8 cellular contexts compared by ENCODE assay signal in the genomic region with DNA sequence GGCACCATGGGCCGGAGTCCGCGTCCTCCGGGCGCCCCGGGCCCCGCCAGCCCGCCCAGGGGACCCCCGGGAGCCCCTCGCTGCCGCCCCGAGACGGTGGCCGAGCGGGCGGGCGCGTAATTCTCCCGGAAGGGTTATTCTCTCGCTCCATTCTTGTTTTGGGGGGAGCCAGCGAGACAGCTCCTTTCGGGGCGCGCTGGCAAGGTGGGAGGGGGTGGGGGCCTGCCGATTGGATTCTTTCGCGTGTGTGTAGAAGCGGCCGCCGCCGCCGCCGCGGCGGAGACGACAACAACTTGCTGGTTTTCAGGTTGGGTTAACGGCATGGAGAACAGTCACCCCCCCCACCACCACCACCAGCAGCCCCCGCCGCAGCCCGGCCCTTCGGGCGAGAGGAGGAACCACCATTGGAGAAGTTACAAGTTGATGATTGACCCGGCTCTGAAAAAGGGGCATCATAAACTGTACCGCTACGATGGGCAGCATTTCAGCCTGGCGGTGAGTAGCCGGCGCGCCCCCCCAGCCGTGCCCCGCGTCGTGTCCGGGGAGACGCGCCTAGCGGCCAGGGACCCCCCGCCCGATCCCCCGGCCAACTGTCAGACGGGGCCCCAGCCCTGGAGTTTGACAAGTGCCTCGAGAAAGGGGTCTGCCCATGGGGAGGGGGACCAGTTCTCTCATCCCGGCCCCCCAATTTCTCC. TPM values are rescaled to one million over a fixed set of nuclear protein-coding genes. Genes with fewer than 3 reads are reported as not detected.
DNase-seq lines count a peak whose midpoint lies in the region; ATAC-seq and TF ChIP-seq lines count a peak whose summit lies in the region.

No MANE protein-coding gene starts in this region.

- peak overlapping the region; percentile 97 for H3K4me3 Mint-ChIP-seq in activated T-helper 2 cell treated with anti-CD3 and anti-CD28 coated beads, Interferon-gamma antibody, Interleukin-2, Interleukin-4, amounts not matched to agents 10 μg/mL and 5 μg/mL and 100 μg/mL, durations not matched to agents 14 hours and 24 hours and 36 hours (ENCODE audit: low read depth)

- peak overlapping the region; percentile 76 for H3K27ac ChIP-seq in foreskin keratinocyte
- peak overlapping the region; percentile 100 for H3K27ac ChIP-seq in ovary

- H3K36me3 ChIP-seq in ovary = no peaks in the 10 kb centered on the region

- H3K4me3 ChIP-seq in GM12864 (ENCODE audit: low read depth, low read length) (peak overlapping the region; percentile 79), ovary (peak overlapping the region; percentile 77)

- peak overlapping the region; percentile 97 for H3K27ac Mint-ChIP-seq in activated T-helper 2 cell treated with anti-CD3 and anti-CD28 coated beads, Interferon-gamma antibody, Interleukin-2, Interleukin-4, amounts not matched to agents 10 μg/mL and 5 μg/mL and 100 μg/mL, durations not matched to agents 14 hours and 24 hours and 36 hours

- no peaks in the 10 kb centered on the region for H3K9me3 Mint-ChIP-seq in activated T-helper 2 cell treated with anti-CD3 and anti-CD28 coated beads, Interferon-gamma antibody, Interleukin-2, Interleukin-4, amounts not matched to agents 10 μg/mL and 5 μg/mL and 100 μg/mL, durations not matched to agents 14 hours and 24 hours and 36 hours

- no peak for TF ChIP-seq POLR2A in ovary (IDR thresholded peaks at IDR 0.05)

- intact Hi-C loops in activated T-helper 2 cell treated with anti-CD3 and anti-CD28 coated beads, Interferon-gamma antibody, Interleukin-2, Interleukin-4, amounts not matched to agents 10 μg/mL and 5 μg/mL and 100 μg/mL, durations not matched to agents 14 hours and 24 hours and 36 hours (cut with micrococcal nuclease) = loop anchor here (1.0 to 10.0 kb wide), 3 partner anchors 8 to 700 kb away; partner anchors contain the start of gene ZCCHC8
- intact Hi-C loops in ovary (cut with DNase I) = loop anchor here in 1 of 4 donors (10.0 kb wide), 1 partner anchor 320 kb away; no protein-coding TSS in a partner anchor

- H3K9me3 ChIP-seq in ovary = no peaks in the 10 kb centered on the region

- no peaks in the 10 kb centered on the region for H3K27me3 Mint-ChIP-seq in activated T-helper 2 cell treated with anti-CD3 and anti-CD28 coated beads, Interferon-gamma antibody, Interleukin-2, Interleukin-4, amounts not matched to agents 10 μg/mL and 5 μg/mL and 100 μg/mL, durations not matched to agents 14 hours and 24 hours and 36 hours (ENCODE audit: low read depth)

- 0 to 1% (median 1%) methylated on average over 35 to 63 of the region's 63 CpGs for WGBS in ovary, 3 donors

- peaks cover 16% of the 10 kb centered on the region for H3K4me1 ChIP-seq in foreskin keratinocyte
- peaks cover 8% of the 10 kb centered on the region for H3K4me1 ChIP-seq in ovary (ENCODE audit: insufficient read depth)

- H3K27me3 ChIP-seq in foreskin keratinocyte = no peaks in the 10 kb centered on the region
- H3K27me3 ChIP-seq in ovary = no peaks in the 10 kb centered on the region

- no peak for ATAC-seq in foreskin keratinocyte
- ATAC-seq in GM19351 (IDR thresholded peaks at IDR 0.05; ENCODE audit: unreplicated experiment) = no peak
- ATAC-seq in GM18517 (IDR thresholded peaks at IDR 0.05; ENCODE audit: unreplicated experiment) = no peak

- TF ChIP-seq CTCF in GM12864 (IDR thresholded peaks at IDR 0.05; ENCODE audit: low read depth, low read length, missing control alignments) = no peak
- no peak for TF ChIP-seq CTCF in foreskin keratinocyte (conservative IDR thresholded peaks at IDR 0.05)
- TF ChIP-seq CTCF in ovary (IDR thresholded peaks at IDR 0.05) = no peak

- H3K36me3 Mint-ChIP-seq in activated T-helper 2 cell treated with anti-CD3 and anti-CD28 coated beads, Interferon-gamma antibody, Interleukin-2, Interleukin-4, amounts not matched to agents 10 μg/mL and 5 μg/mL and 100 μg/mL, durations not matched to agents 14 hours and 24 hours and 36 hours (ENCODE audit: low read depth) = peaks cover 52% of the 10 kb centered on the region

- H3K4me1 Mint-ChIP-seq in activated T-helper 2 cell treated with anti-CD3 and anti-CD28 coated beads, Interferon-gamma antibody, Interleukin-2, Interleukin-4, amounts not matched to agents 10 μg/mL and 5 μg/mL and 100 μg/mL, durations not matched to agents 14 hours and 24 hours and 36 hours (ENCODE audit: low read depth) = peaks cover 17% of the 10 kb centered on the region

- DNase-seq in GM12864 (ENCODE audit: low read depth) = no peak
- peak; percentile 13 for DNase-seq in NCI-H146 treated with DMSO at 0.1 percent for 48 hours (lab: John Stamatoyannopoulos, UW; ENCODE audit: unreplicated experiment)
- peak; percentile 41 for DNase-seq in activated T-helper 2 cell treated with anti-CD3 and anti-CD28 coated beads, Interferon-gamma antibody, Interleukin-2, Interleukin-4, amounts not matched to agents 10 μg/mL and 5 μg/mL and 100 μg/mL, durations not matched to agents 14 hours and 24 hours and 36 hours (ENCODE audit: low spot score)
- no peak for DNase-seq in foreskin keratinocyte
- peak in 3 of 5 donors; percentile 41 to 66 (median 52) for DNase-seq in ovary
- no peak for DNase-seq in NCI-H2171 treated with DMSO at 0.1 percent for 48 hours (lab: John Stamatoyannopoulos, UW)

- no peak for TF ChIP-seq EP300 in ovary (IDR thresholded peaks at IDR 0.05)

RNA-seq across cellular contexts. Expression of gene SETD1B, which starts 0.8 kb away (rescaled TPM):
- 23.3 and 24.0 TPM in 2 replicates for total RNA-seq in activated T-helper 2 cell treated with anti-CD3 and anti-CD28 coated beads, Interferon-gamma antibody, Interleukin-2, Interleukin-4, amounts not matched to agents 10 μg/mL and 5 μg/mL and 100 μg/mL, durations not matched to agents 14 hours and 24 hours and 36 hours
- total RNA-seq in foreskin keratinocyte = 5.5 and 6.1 TPM in 2 replicates
- polyA plus RNA-seq in foreskin keratinocyte = 2.2 and 2.6 TPM in 2 replicates
- 10 to 100 TPM in 5 of 7 donors, 1 to 10 TPM in 2; 8.7 to 44.6 (median 31.7) TPM for total RNA-seq in ovary
- polyA plus RNA-seq in ovary = 10 to 100 TPM in 1 of 2 donors, 1 to 10 TPM in 1; 6.2 to 15.5 TPM

RNA-seq across cellular contexts. Expression of gene RHOF, which starts 11.1 kb away (rescaled TPM):
- total RNA-seq in activated T-helper 2 cell treated with anti-CD3 and anti-CD28 coated beads, Interferon-gamma antibody, Interleukin-2, Interleukin-4, amounts not matched to agents 10 μg/mL and 5 μg/mL and 100 μg/mL, durations not matched to agents 14 hours and 24 hours and 36 hours = 115 and 119 TPM in 2 replicates
- total RNA-seq in foreskin keratinocyte (5.0 and 5.5 TPM in 2 replicates), ovary (10 to 100 TPM in 6 of 7 donors, 1 to 10 TPM in 1; 9.3 to 37.3 (median 18.2) TPM)
- polyA plus RNA-seq in foreskin keratinocyte (4.8 and 6.0 TPM in 2 replicates), ovary (1 to 10 TPM; 3.7 to 7.9 TPM)

RNA-seq across cellular contexts. Expression of gene HPD, which starts 54.1 kb away (rescaled TPM):
- not detected in 2 replicates for total RNA-seq in activated T-helper 2 cell treated with anti-CD3 and anti-CD28 coated beads, Interferon-gamma antibody, Interleukin-2, Interleukin-4, amounts not matched to agents 10 μg/mL and 5 μg/mL and 100 μg/mL, durations not matched to agents 14 hours and 24 hours and 36 hours
- total RNA-seq in foreskin keratinocyte = not detected in 2 replicates
- polyA plus RNA-seq in foreskin keratinocyte = not detected in 2 replicates
- 1 to 10 TPM; 1.2 to 7.2 (median 4.4) TPM for total RNA-seq in ovary
- polyA plus RNA-seq in ovary = 1 to 10 TPM; 1.3 to 4.0 TPM

Comparison
In these comparisons a context has a peak if more than half of its experiments do, and no peak if none do; other contexts are left out.
1. DNase-seq: peak in NCI-H146 treated with DMSO at 0.1 percent for 48 hours (single experiment), activated T-helper 2 cell treated with anti-CD3 and anti-CD28 coated beads, Interferon-gamma antibody, Interleukin-2, Interleukin-4, amounts not matched to agents 10 μg/mL and 5 μg/mL and 100 μg/mL, durations not matched to agents 14 hours and 24 hours and 36 hours (single experiment) and ovary (3 of 5); none in GM12864 (single experiment), foreskin keratinocyte (0 of 2) and NCI-H2171 treated with DMSO at 0.1 percent for 48 hours (single experiment).